In the genomic region with DNA sequence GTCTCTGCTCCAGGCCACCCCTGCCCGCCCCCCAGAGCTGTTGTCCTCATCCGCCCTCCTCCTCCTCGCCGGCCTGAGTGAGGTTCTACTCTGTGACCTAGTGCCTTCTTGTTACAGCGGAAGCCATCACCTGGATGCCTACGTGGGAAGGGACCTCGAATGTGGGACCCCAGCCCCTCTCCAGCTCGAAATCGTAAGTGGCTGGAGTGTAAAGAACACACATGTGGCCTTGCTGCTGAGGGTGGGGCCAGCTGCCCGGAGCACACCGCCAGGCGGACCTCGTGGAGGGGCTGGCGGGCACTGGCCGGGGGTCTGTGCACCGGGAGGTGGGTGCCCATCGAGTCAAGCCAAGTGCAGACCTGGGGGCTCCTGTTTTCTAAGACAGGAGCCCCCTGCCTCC, we compare ENCODE assay signal across 1 cellular context.
TF ChIP-seq lines count a peak whose summit lies in the region.

No MANE protein-coding gene starts in this region.

TF ChIP-seq in IMR-90, 13 proteins besides CTCF, POLR2A, EP300 and RAD21:
- TF ChIP-seq MAFK (IDR thresholded peaks at IDR 0.05; ENCODE audit: low read depth, low read length), result no peak
- no peak for TF ChIP-seq NFE2L2 (IDR thresholded peaks at IDR 0.05; ENCODE audit: low read depth, low read length)
- TF ChIP-seq MAZ (IDR thresholded peaks at IDR 0.05; ENCODE audit: borderline replicate concordance, low read depth, low read length), result no peak
- TF ChIP-seq BHLHE40 (IDR thresholded peaks at IDR 0.05; ENCODE audit: low read depth, low read length), result no peak
- TF ChIP-seq CHD1 (IDR thresholded peaks at IDR 0.05; ENCODE audit: low read depth, low read length), result no peak
- no peak for TF ChIP-seq SMC3 (IDR thresholded peaks at IDR 0.05; ENCODE audit: low read depth, low read length)
- no peak for TF ChIP-seq FOS (IDR thresholded peaks at IDR 0.05; ENCODE audit: low read depth, low read length)
